In the genomic region with DNA sequence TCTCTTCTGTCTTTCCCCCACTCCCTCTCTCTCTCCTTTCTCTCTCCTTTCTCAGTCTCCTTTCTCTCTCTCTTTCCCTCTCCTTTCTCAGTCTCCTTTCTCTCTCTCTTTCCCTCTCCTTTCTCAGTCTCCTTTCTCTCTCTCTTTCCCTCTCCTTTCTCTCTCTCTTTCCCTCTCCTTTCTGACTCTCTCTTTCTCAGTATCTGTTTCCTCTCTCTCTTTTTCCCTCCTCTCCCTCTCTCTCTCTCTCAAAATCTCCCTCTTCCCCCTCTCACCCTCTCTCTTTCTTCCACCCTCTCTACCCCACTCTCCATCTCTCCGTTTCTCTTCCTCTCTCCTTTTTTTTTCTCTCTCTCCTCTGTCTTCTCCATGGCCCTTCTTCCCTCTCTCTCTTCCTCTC, we compare ENCODE assay signal across 19 cellular contexts.
DNase-seq lines count a peak whose midpoint lies in the region; ATAC-seq and TF ChIP-seq lines count a peak whose summit lies in the region.
"Had no signal": no experiment of that assay in that cellular context is flagged by ENCODE, and none has a peak within 500 bp of the region (broad histone marks: within the 10 kb centered on the region; RNA-seq: fewer than 3 reads in every experiment).

No MANE protein-coding gene starts in this region.

- H3K27ac Mint-ChIP-seq in GM23338 (no peak overlapping the region), nephron progenitor cell (peak overlapping the region; percentile 46)
- H3K27ac Mint-ChIP-seq in CD4-positive, alpha-beta T cell: no peak overlapping the region
- H3K27ac Mint-ChIP-seq: CD14-positive monocyte; CD8-positive, alpha-beta T cell had no signal

- H3K36me3 Mint-ChIP-seq in GM23338 (ENCODE audit: low read depth): peaks cover 3% of the 10 kb centered on the region; the same call in 2 of the 3 replicates
- H3K36me3 Mint-ChIP-seq in nephron progenitor cell (ENCODE audit: low read depth): peaks cover 5% of the 10 kb centered on the region
- H3K36me3 Mint-ChIP-seq in CD4-positive, alpha-beta T cell (ENCODE audit: low read depth): no peaks in the 10 kb centered on the region
- H3K36me3 Mint-ChIP-seq: CD14-positive monocyte; CD4-positive, CD25-positive, alpha-beta regulatory T cell; CD8-positive, alpha-beta T cell had no signal

- H3F3A ChIP-seq in GM23338 (replicated peaks; ENCODE audit: low read depth): no peaks in the 10 kb centered on the region

- no peaks in the 10 kb centered on the region for H4K20me1 ChIP-seq in GM23338 (replicated peaks; ENCODE audit: insufficient read depth)
- H4K20me1 ChIP-seq: BLaER1 had no signal

- H3K4me1 ChIP-seq in GM23338 (ENCODE audit: insufficient read depth) (no peaks in the 10 kb centered on the region), HEK293 (ENCODE audit: control insufficient read depth, insufficient read depth, low read length) (no peaks in the 10 kb centered on the region)
- H3K4me1 ChIP-seq: A549, BE2C, Caco-2 had no signal

- no peak overlapping the region for H3K4me3 ChIP-seq in GM23338
- H3K4me3 ChIP-seq in HEK293 (ENCODE audit: low read depth, low read length): no peak overlapping the region
- H3K4me3 ChIP-seq: A549, BLaER1 had no signal

- H3K27ac ChIP-seq in GM23338 (ENCODE audit: low read depth): no peak overlapping the region
- H3K27ac ChIP-seq in HEK293 (ENCODE audit: extremely low read depth, low read depth, low read length): no peak overlapping the region
- H3K27ac ChIP-seq in CD4-positive, alpha-beta T cell (ENCODE audit: low read depth, low read length): no peak overlapping the region
- H3K27ac ChIP-seq: 22Rv1, A549, BLaER1 had no signal

- H3K9me3 Mint-ChIP-seq in GM23338 (peaks cover 6% of the 10 kb centered on the region), nephron progenitor cell (peaks cover 5% of the 10 kb centered on the region)
- H3K9me3 Mint-ChIP-seq in CD4-positive, alpha-beta T cell: peaks cover 7% of the 10 kb centered on the region

- ATAC-seq in GM23338: no peak
- no peak for ATAC-seq in CD4-positive, alpha-beta T cell (ENCODE audit: poor library complexity)
- ATAC-seq: CD8-positive, alpha-beta T cell had no signal

- no peaks in the 10 kb centered on the region for H3K9me2 ChIP-seq in GM23338 (ENCODE audit: insufficient read depth)

- no peaks in the 10 kb centered on the region; the same call in 2 of the 3 replicates for H3K4me1 Mint-ChIP-seq in GM23338
- no peaks in the 10 kb centered on the region for H3K4me1 Mint-ChIP-seq in nephron progenitor cell
- H3K4me1 Mint-ChIP-seq in CD4-positive, alpha-beta T cell (ENCODE audit: low read depth): no peaks in the 10 kb centered on the region
- H3K4me1 Mint-ChIP-seq: CD14-positive monocyte had no signal

- H3K4me3 Mint-ChIP-seq in GM23338 (no peak overlapping the region), nephron progenitor cell (no peak overlapping the region)
- no peak overlapping the region for H3K4me3 Mint-ChIP-seq in CD4-positive, alpha-beta T cell
- H3K4me3 Mint-ChIP-seq: CD14-positive monocyte; CD4-positive, CD25-positive, alpha-beta regulatory T cell; CD8-positive, alpha-beta T cell had no signal

- H3K4me2 ChIP-seq in GM23338: no peak overlapping the region
- H3K4me2 ChIP-seq: A549, BLaER1 had no signal

- TF ChIP-seq CTCF in GM23338 (conservative IDR thresholded peaks at IDR 0.05; ENCODE audit: low read depth in 2 of 2) (no peak), HEK293 (tag by site-specific recombination; IDR thresholded peaks at IDR 0.05) (no peak), nephron progenitor cell (IDR thresholded peaks at IDR 0.05) (no peak)
- no peak for TF ChIP-seq CTCF in CD4-positive, alpha-beta T cell (IDR thresholded peaks at IDR 0.05)

- H3K9me3 ChIP-seq in HEK293 (ENCODE audit: control insufficient read depth, insufficient read depth, low read depth, low read length): no peaks in the 10 kb centered on the region; the same call in 1 of the 2 replicates
- no peaks in the 10 kb centered on the region for H3K9me3 ChIP-seq in CD4-positive, alpha-beta T cell (ENCODE audit: control insufficient read depth, low read length)
- H3K9me3 ChIP-seq: A549, BE2C, Caco-2 had no signal

- intact Hi-C loops in CD4-positive, alpha-beta T cell (cut with DNase I, micrococcal nuclease): no loop called here

- H3K79me2 ChIP-seq in GM23338 (replicated peaks; ENCODE audit: insufficient read depth): no peaks in the 10 kb centered on the region

- CTCF ChIA-PET in HEK293 (lab: Yijun Ruan, JAX): no interaction called here
- CTCF ChIA-PET in CD4-positive, alpha-beta T cell (lab: Charles Lee): no interaction called here

- POLR2A ChIA-PET in HEK293 (lab: Yijun Ruan, JAX): no interaction called here
- POLR2A ChIA-PET in CD4-positive, alpha-beta T cell (lab: Charles Lee): no interaction called here

- DNase-seq in GM23338 (ENCODE audit: low spot score): no peak
- DNase-seq in nephron progenitor cell: no peak
- DNase-seq in NCI-H1048 (lab: John Stamatoyannopoulos, UW): no peak
- no peak for DNase-seq in medulla oblongata (ENCODE audit: extremely low spot score)
- no peak for DNase-seq in CD4-positive, alpha-beta T cell
- DNase-seq: AML-193; BE2C; C1 segment of cervical spinal cord; Caco-2; Calu3; CD4-positive, CD25-positive, alpha-beta regulatory T cell; CD8-positive, alpha-beta T cell; DMS79 treated with DMSO at 0.1 percent for 48 hours; GF-D8 had no signal

- H2AFZ ChIP-seq in GM23338: peak overlapping the region; percentile 86

- H3K36me3 ChIP-seq in GM23338 (ENCODE audit: insufficient read depth): no peaks in the 10 kb centered on the region
- no peaks in the 10 kb centered on the region; a peak in 1 of 3 replicates for H3K36me3 ChIP-seq in HEK293 (ENCODE audit: control insufficient read depth in 2 of 2, insufficient read depth in 1 of 2, low read length in 2 of 2)
- H3K36me3 ChIP-seq: BE2C, BLaER1 had no signal

- no peaks in the 10 kb centered on the region for H3K27me3 ChIP-seq in GM23338 (ENCODE audit: insufficient read depth)
- no peaks in the 10 kb centered on the region for H3K27me3 ChIP-seq in CD4-positive, alpha-beta T cell (ENCODE audit: control insufficient read depth, insufficient read depth, low read length)
- H3K27me3 ChIP-seq: BE2C, BLaER1 had no signal

- H3K27me3 Mint-ChIP-seq in GM23338 (ENCODE audit: insufficient read depth, low read depth, poor library complexity): peaks cover 4% of the 10 kb centered on the region
- H3K27me3 Mint-ChIP-seq in nephron progenitor cell (ENCODE audit: low read depth, poor library complexity): peaks cover 12% of the 10 kb centered on the region
- H3K27me3 Mint-ChIP-seq in CD4-positive, alpha-beta T cell: no peaks in the 10 kb centered on the region
- H3K27me3 Mint-ChIP-seq: CD4-positive, CD25-positive, alpha-beta regulatory T cell had no signal

TF ChIP-seq in HEK293, 187 proteins besides CTCF, POLR2A, EP300 and RAD21:
- TF ChIP-seq ZNF48 (tag by site-specific recombination; IDR thresholded peaks at IDR 0.05): no peak
- no peak for TF ChIP-seq RBAK (tag by site-specific recombination; IDR thresholded peaks at IDR 0.05)
- no peak for TF ChIP-seq HOXA7 (CRISPR knock-in tag; IDR thresholded peaks at IDR 0.05; ENCODE audit: borderline replicate concordance)
- TF ChIP-seq ZNF138 (tag by site-specific recombination; IDR thresholded peaks at IDR 0.05; ENCODE audit: borderline replicate concordance): no peak
- no peak for TF ChIP-seq ZNF302 (tag by site-specific recombination; IDR thresholded peaks at IDR 0.05; ENCODE audit: low read depth)
- TF ChIP-seq, protein P1, sequence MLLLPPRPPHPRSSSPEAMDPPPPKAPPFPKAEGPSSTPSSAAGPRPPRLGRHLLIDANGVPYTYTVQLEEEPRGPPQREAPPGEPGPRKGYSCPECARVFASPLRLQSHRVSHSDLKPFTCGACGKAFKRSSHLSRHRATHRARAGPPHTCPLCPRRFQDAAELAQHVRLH (tag by site-specific recombination; IDR thresholded peaks at IDR 0.05): no peak
- no peak for TF ChIP-seq ZNF423 (tag by site-specific recombination; IDR thresholded peaks at IDR 0.05)
- peak; percentile 99 for TF ChIP-seq PRDM1 (tag by site-specific recombination; IDR thresholded peaks at IDR 0.05)
- TF ChIP-seq ZNF596 (tag by site-specific recombination; IDR thresholded peaks at IDR 0.05): peak; percentile 85
- no peak for TF ChIP-seq KLF9 (tag by site-specific recombination; IDR thresholded peaks at IDR 0.05; ENCODE audit: low read depth)
- TF ChIP-seq, protein P2, sequence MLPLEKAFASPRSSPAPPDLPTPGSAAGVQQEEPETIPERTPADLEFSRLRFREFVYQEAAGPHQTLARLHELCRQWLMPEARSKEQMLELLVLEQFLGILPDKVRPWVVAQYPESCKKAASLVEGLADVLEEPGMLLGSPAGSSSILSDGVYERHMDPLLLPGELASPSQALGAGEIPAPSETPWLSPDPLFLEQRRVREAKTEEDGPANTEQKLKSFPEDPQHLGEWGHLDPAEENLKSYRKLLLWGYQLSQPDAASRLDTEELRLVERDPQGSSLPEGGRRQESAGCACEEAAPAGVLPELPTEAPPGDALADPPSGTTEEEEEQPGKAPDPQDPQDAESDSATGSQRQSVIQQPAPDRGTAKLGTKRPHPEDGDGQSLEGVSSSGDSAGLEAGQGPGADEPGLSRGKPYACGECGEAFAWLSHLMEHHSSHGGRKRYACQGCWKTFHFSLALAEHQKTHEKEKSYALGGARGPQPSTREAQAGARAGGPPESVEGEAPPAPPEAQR (tag by site-specific recombination; IDR thresholded peaks at IDR 0.05): no peak
